Comparison of ENCODE assay signal across 8 cellular contexts in genomic region chr13:48078251-48078656, GRCh38. TPM values are rescaled to one million over a fixed set of nuclear protein-coding genes. Genes with fewer than 3 reads are reported as not detected.
DNase-seq lines count a peak whose midpoint lies in the region; ATAC-seq, FAIRE-seq and TF ChIP-seq lines count a peak whose summit lies in the region.

No MANE protein-coding gene starts in this region.

- no peak for FAIRE-seq in HTR-8/SVneo (lab: Jason Lieb, UNC)

- no peak for TF ChIP-seq POLR2A in GM18505 (IDR thresholded peaks at IDR 0.05; ENCODE audit: borderline replicate concordance, extremely low read depth, insufficient read depth, insufficient read length)

- DNase-seq in 8988T (peak; percentile 15), NCI-H226 (peak; percentile 35), DMS153 (lab: John Stamatoyannopoulos, UW) (no peak), NCI-H2029 treated with DMSO at 0.1 percent for 48 hours (lab: John Stamatoyannopoulos, UW) (no peak), HTR-8/SVneo (ENCODE audit: insufficient read length, low spot score) (no peak)

- ATAC-seq in GM18505 (IDR thresholded peaks at IDR 0.05; ENCODE audit: unreplicated experiment) (peak; percentile 97), HG02759 (IDR thresholded peaks at IDR 0.05; ENCODE audit: unreplicated experiment) (peak; percentile 99), esophagus mucosa (peak; percentile 76)

RNA-seq across cellular contexts. Expression of gene MED4, which starts 16.6 kb away (rescaled TPM):
- total RNA-seq in esophagus mucosa: 34.2 TPM

RNA-seq across cellular contexts. Expression of gene NUDT15, which starts 40.7 kb away (rescaled TPM):
- 20.5 TPM for total RNA-seq in esophagus mucosa

Comparison
In these comparisons a context has a peak if more than half of its experiments do, and no peak if none do; other contexts are left out.
1. DNase-seq: peak in 8988T (single experiment) and NCI-H226 (single experiment); none in DMS153 (single experiment), NCI-H2029 treated with DMSO at 0.1 percent for 48 hours (single experiment) and HTR-8/SVneo (single experiment).
2. Peak in every context shown above with its lines, with median percentiles within 50 percentile points of each other: ATAC-seq.